In genomic region chr1:12602633-12603024, GRCh38 we compare ENCODE assay signal across 15 cellular contexts. TPM values are rescaled to one million over a fixed set of nuclear protein-coding genes. Genes with fewer than 3 reads are reported as not detected.
DNase-seq lines count a peak whose midpoint lies in the region; ATAC-seq, FAIRE-seq and TF ChIP-seq lines count a peak whose summit lies in the region.
"Had no signal": no experiment of that assay in that cellular context is flagged by ENCODE, and none has a peak within 500 bp of the region (broad histone marks: within the 10 kb centered on the region; RNA-seq: fewer than 3 reads in every experiment).

No MANE protein-coding gene starts in this region.

- in situ Hi-C loops in HepG2 (cut with HindIII; ENCODE audit: extremely low pct_ligation_motif_present, low pct_unique_long_range_greater_than_20kb): no loop called here

- no peak overlapping the region for H3K27ac ChIP-seq in HEK293 (ENCODE audit: extremely low read depth, low read depth, low read length)
- peak overlapping the region; percentile 11 for H3K27ac ChIP-seq in adipose tissue (ENCODE audit: low read depth, low read length)
- H3K27ac ChIP-seq in HepG2 (ENCODE audit: extremely low read length, insufficient read depth, low read length): no peak overlapping the region
- peak overlapping the region; percentile 40 to 97 (median 85) for H3K27ac ChIP-seq in thyroid gland

- no peak for TF ChIP-seq POLR2A in HepG2 (IDR thresholded peaks at IDR 0.05; ENCODE audit: insufficient read depth in 1 of 2, low read depth in 2 of 2, low read length in 2 of 2)
- TF ChIP-seq POLR2A in thyroid gland (IDR thresholded peaks at IDR 0.05): no peak

- intact Hi-C loops in HepG2 (cut with micrococcal nuclease; ENCODE audit: unreplicated experiment): no loop called here
- intact Hi-C loops in thyroid gland (cut with DNase I): no loop called here

- H2AFZ ChIP-seq in HepG2 (ENCODE audit: low read length): no peak overlapping the region

- no peaks in the 10 kb centered on the region for H3K9me3 ChIP-seq in HEK293 (ENCODE audit: control insufficient read depth, insufficient read depth, low read depth, low read length)
- H3K9me3 ChIP-seq in HepG2 (ENCODE audit: low read length): no peaks in the 10 kb centered on the region
- no peaks in the 10 kb centered on the region for H3K9me3 ChIP-seq in thyroid gland
- H3K9me3 ChIP-seq: pancreas had no signal

- WGBS in adipose tissue, 3 donors: 70 to 77% (median 73%) methylated on average over 6 of the region's 6 CpGs
- whole genome bisulfite sequencing in HepG2 (ENCODE audit: low lambda C conversion rate): 100% methylated on average over 2 of the region's 6 CpGs
- WGBS in thyroid gland, 2 donors: 95 to 98% methylated on average over 2 to 6 of the region's 6 CpGs

- no TSS peak for BruUV-seq in HepG2 (replicated peaks; lab: Mats Ljungman, UMichigan)

- H3K4me3 ChIP-seq in HEK293 (ENCODE audit: low read depth, low read length) (no peak overlapping the region), HepG2 (replicated peaks in 1 of 3; ENCODE audit: insufficient read depth in 1 of 3, low read depth in 2 of 3, low read length in 3 of 3) (no peak overlapping the region), thyroid gland (replicated peaks in 1 of 3) (no peak overlapping the region)
- H3K4me3 ChIP-seq: pancreas had no signal

- ATAC-seq in HepG2: no peak
- no peak for ATAC-seq in HG03378 (IDR thresholded peaks at IDR 0.05; ENCODE audit: unreplicated experiment)

- H3K79me2 ChIP-seq in HepG2 (ENCODE audit: insufficient read depth, low read length): peaks cover 86% of the 10 kb centered on the region

- TF ChIP-seq CTCF in HEK293 (tag by site-specific recombination; IDR thresholded peaks at IDR 0.05) (no peak), HepG2 (CRISPR knock-in tag; IDR thresholded peaks at IDR 0.05) (no peak), thyroid gland (IDR thresholded peaks at IDR 0.05) (no peak)

- H3K27me3 ChIP-seq in HepG2 (ENCODE audit: control insufficient read depth in 1 of 2, insufficient read depth in 2 of 2, low read length in 2 of 2) (no peaks in the 10 kb centered on the region), thyroid gland (no peaks in the 10 kb centered on the region)
- H3K27me3 ChIP-seq: pancreas had no signal

- POLR2A ChIA-PET in HEK293 (lab: Yijun Ruan, JAX): interaction anchor here (4.0 kb wide), 1 partner anchor 14 kb away, joined by 47 read pairs; the partner anchor contains the start of gene DHRS3
- POLR2A ChIA-PET in HepG2 (lab: Yijun Ruan, JAX): interaction anchor here (1.4 to 17.4 kb wide), 2 partner anchors 15 to 74 kb away, joined by 3 to 357 read pairs; partner anchors contain the start of gene DHRS3

- H3K9ac ChIP-seq in HepG2 (ENCODE audit: insufficient read depth, low read depth, low read length): no peak overlapping the region

- TF ChIP-seq EP300 in HepG2 (IDR thresholded peaks at IDR 0.05; ENCODE audit: low read depth in 2 of 2, low read length in 2 of 2) (no peak), HepG2 (CRISPR knock-in tag; IDR thresholded peaks at IDR 0.05; ENCODE audit: borderline replicate concordance) (no peak)

- H3K4me2 ChIP-seq in HepG2 (ENCODE audit: low read depth, low read length): 0 out of 2 replicates have a peak overlapping the region, but pooled peaks have one; percentile 6

- H4K20me1 ChIP-seq in HepG2 (ENCODE audit: insufficient read depth, low read length): peaks cover 92% of the 10 kb centered on the region

- H3K4me1 ChIP-seq in HEK293 (ENCODE audit: control insufficient read depth, insufficient read depth, low read length): no peaks in the 10 kb centered on the region
- H3K4me1 ChIP-seq in HepG2 (ENCODE audit: insufficient read depth, low read length): peaks cover 94% of the 10 kb centered on the region
- H3K4me1 ChIP-seq in thyroid gland: peaks cover 47 to 71% of the 10 kb centered on the region in 2 donors

- TF ChIP-seq RAD21 in HepG2 (CRISPR knock-in tag; IDR thresholded peaks at IDR 0.05): no peak

- no peak for FAIRE-seq in HepG2 (lab: Jason Lieb, UNC)
- FAIRE-seq: frontal cortex, pancreas had no signal

- CTCF ChIA-PET in HEK293 (lab: Yijun Ruan, JAX) (interaction anchor here (1.1 to 1.8 kb wide), 3 partner anchors 10 to 280 kb away, joined by 4 to 6 read pairs (median 4); no protein-coding TSS in a partner anchor), HepG2 (lab: Yijun Ruan, JAX; ENCODE audit: low intra/inter-chr PET ratio, low total read pairs) (interaction anchor here (4.2 kb wide), 1 partner anchor 17 kb away, joined by 56 read pairs; the partner anchor contains the start of gene DHRS3)

- no peak for DNase-seq in HepG2 (ENCODE audit: low spot score)
- DNase-seq in thyroid gland: no peak
- DNase-seq in AG08395 (ENCODE audit: low spot score): no peak
- no peak for DNase-seq in NCI-H345 (lab: John Stamatoyannopoulos, UW)
- DNase-seq: activated CD8-positive, alpha-beta memory T cell treated with anti-CD3 and anti-CD28 coated beads for 24 hours; activated effector memory CD4-positive, alpha-beta T cell treated with anti-CD3 and anti-CD28 coated beads, Interleukin-2, amount 50 U/mL, for 16 hours; CD4-positive, alpha-beta memory T cell; midbrain; NCI-H1048; NCI-H2171 treated with DMSO at 0.1 percent for 48 hours had no signal

- H3K36me3 ChIP-seq in HEK293 (ENCODE audit: control insufficient read depth in 2 of 2, insufficient read depth in 1 of 2, low read length in 2 of 2) (no peaks in the 10 kb centered on the region), HepG2 (replicated peaks in 1 of 2; ENCODE audit: control insufficient read depth in 1 of 2, insufficient read depth in 2 of 2, low read length in 2 of 2) (peaks cover 11 to 57% of the 10 kb centered on the region in 2 experiments), thyroid gland (peaks cover 0 to 10% of the 10 kb centered on the region in 2 donors)
- H3K36me3 ChIP-seq: pancreas had no signal

TF ChIP-seq in HEK293, 187 proteins besides CTCF, POLR2A, EP300 and RAD21 (continues in another document):
- TF ChIP-seq ZNF549 (tag by site-specific recombination; IDR thresholded peaks at IDR 0.05) (no peak), ZNF768 (tag by site-specific recombination; IDR thresholded peaks at IDR 0.05) (peak; percentile 71; the same call in 1 of the 2 replicates)

TF ChIP-seq in HepG2, 621 proteins besides CTCF, POLR2A, EP300 and RAD21 (continues in another document):
- TF ChIP-seq ZKSCAN8 (CRISPR knock-in tag; IDR thresholded peaks at IDR 0.05; ENCODE audit: borderline replicate concordance) (no peak), ZC3H13 (CRISPR knock-in tag; IDR thresholded peaks at IDR 0.05) (no peak), ZMYM3 (CRISPR knock-in tag; IDR thresholded peaks at IDR 0.05) (0 out of 2 replicates have a peak, but pooled peaks have one; percentile 11)

RNA-seq across cellular contexts. Expression of gene DHRS3, which starts 15.4 kb away (rescaled TPM):
- polyA plus RNA-seq in adipose tissue: 100 to 1,000 TPM in 1 of 3 donors, 10 to 100 TPM in 2; 92.1 to 173 (median 96.7) TPM
- total RNA-seq in HepG2 (2016; rRNA removed; fragmentation: Illumina TruSeq; extraction: Trizol): 30.5 and 48.5 TPM in 2 replicates
- total RNA-seq in HepG2 (2016; cell fraction: cytosol; rRNA removed; fragmentation: Illumina TruSeq; extraction: Trizol; ENCODE audit: low read depth): 25.5 and 27.3 TPM in 2 replicates
- total RNA-seq in HepG2 (2016; cell fraction: insoluble cytoplasmic fraction; rRNA removed; fragmentation: Illumina TruSeq; extraction: Trizol): 26.6 and 52.7 TPM in 2 replicates
- total RNA-seq in HepG2 (2016; cell fraction: membrane; rRNA removed; fragmentation: Illumina TruSeq; extraction: Trizol): 29.7 and 30.7 TPM in 2 replicates
- total RNA-seq in HepG2 (2016; cell fraction: nucleus; rRNA removed; fragmentation: Illumina TruSeq; extraction: Trizol): 41.7 and 48.7 TPM in 2 replicates
- 90.5 and 107 TPM in 2 replicates for polyA plus RNA-seq in HepG2 (2011; rRNA removed)
- polyA plus RNA-seq in HepG2 (2011; cell fraction: cytosol; rRNA removed): 85.8 and 93.3 TPM in 2 replicates
- 96.4 and 100 TPM in 2 replicates for polyA plus RNA-seq in HepG2 (2011; cell fraction: nucleus; rRNA removed)
- polyA plus RNA-seq in HepG2 (2012): 60.3 and 66.6 TPM in 2 replicates
- polyA plus RNA-seq in HepG2 (2016; cell fraction: cytosol; fragmentation: Illumina TruSeq; extraction: Trizol; ENCODE audit: low read depth): 7.8 TPM in 2 replicates
- 18.9 and 21.8 TPM in 2 replicates for polyA plus RNA-seq in HepG2 (2016; cell fraction: insoluble cytoplasmic fraction; fragmentation: Illumina TruSeq; extraction: Trizol; ENCODE audit: low read depth)
- polyA plus RNA-seq in HepG2 (2016; cell fraction: membrane; fragmentation: Illumina TruSeq; extraction: Trizol; ENCODE audit: low read depth): 13.0 and 14.3 TPM in 2 replicates
- 64.9 and 66.2 TPM in 2 replicates for polyA plus RNA-seq in HepG2 (2016; cell fraction: nucleus; fragmentation: Illumina TruSeq; extraction: Trizol; ENCODE audit: insufficient read depth, low read depth)
- 17.4 and 446 TPM in 2 replicates for polyA minus RNA-seq in HepG2 (2011; rRNA and poly(A)+ RNA removed; ENCODE audit: low replicate concordance)
- 107 and 116 TPM in 2 replicates for polyA minus RNA-seq in HepG2 (2011; cell fraction: cytosol; rRNA and poly(A)+ RNA removed)
- 65.1 and 73.6 TPM in 2 replicates for polyA minus RNA-seq in HepG2 (2011; cell fraction: nucleus; rRNA and poly(A)+ RNA removed)
- 100 to 1,000 TPM; 181 to 304 (median 268) TPM for total RNA-seq in thyroid gland

RNA-seq across cellular contexts. Expression of gene AADACL4, which starts 41.3 kb away (rescaled TPM):
- polyA plus RNA-seq in adipose tissue: 1 to 10 TPM in 1 of 3 donors, not detected in 2; 1.2 TPM
- total RNA-seq in HepG2 (2016; rRNA removed; fragmentation: Illumina TruSeq; extraction: Trizol): not detected in 2 replicates
- not detected in 2 replicates for total RNA-seq in HepG2 (2016; cell fraction: cytosol; rRNA removed; fragmentation: Illumina TruSeq; extraction: Trizol; ENCODE audit: low read depth)
- not detected in 2 replicates for total RNA-seq in HepG2 (2016; cell fraction: insoluble cytoplasmic fraction; rRNA removed; fragmentation: Illumina TruSeq; extraction: Trizol)
- not detected in 2 replicates for total RNA-seq in HepG2 (2016; cell fraction: membrane; rRNA removed; fragmentation: Illumina TruSeq; extraction: Trizol)
- not detected in 2 replicates for total RNA-seq in HepG2 (2016; cell fraction: nucleus; rRNA removed; fragmentation: Illumina TruSeq; extraction: Trizol)
- polyA plus RNA-seq in HepG2 (2011; rRNA removed): not detected in 2 replicates
- polyA plus RNA-seq in HepG2 (2011; cell fraction: cytosol; rRNA removed): not detected in 2 replicates
- polyA plus RNA-seq in HepG2 (2011; cell fraction: nucleus; rRNA removed): not detected in 2 replicates
- polyA plus RNA-seq in HepG2 (2012): not detected in 2 replicates
- polyA plus RNA-seq in HepG2 (2016; cell fraction: cytosol; fragmentation: Illumina TruSeq; extraction: Trizol; ENCODE audit: low read depth): not detected in 2 replicates
- not detected in 2 replicates for polyA plus RNA-seq in HepG2 (2016; cell fraction: insoluble cytoplasmic fraction; fragmentation: Illumina TruSeq; extraction: Trizol; ENCODE audit: low read depth)
- polyA plus RNA-seq in HepG2 (2016; cell fraction: membrane; fragmentation: Illumina TruSeq; extraction: Trizol; ENCODE audit: low read depth): not detected in 2 replicates
- polyA plus RNA-seq in HepG2 (2016; cell fraction: nucleus; fragmentation: Illumina TruSeq; extraction: Trizol; ENCODE audit: insufficient read depth, low read depth): not detected in 2 replicates
- polyA minus RNA-seq in HepG2 (2011; rRNA and poly(A)+ RNA removed; ENCODE audit: low replicate concordance): not detected in 2 replicates
- not detected in 2 replicates for polyA minus RNA-seq in HepG2 (2011; cell fraction: cytosol; rRNA and poly(A)+ RNA removed)
- polyA minus RNA-seq in HepG2 (2011; cell fraction: nucleus; rRNA and poly(A)+ RNA removed): not detected in 2 replicates
- not detected for total RNA-seq in thyroid gland
- total RNA-seq: CD4-positive, alpha-beta memory T cell; frontal cortex; pancreas had no signal
- polyA plus RNA-seq: CD4-positive, alpha-beta memory T cell; pancreas had no signal

Comparison
In these comparisons a context has a peak if more than half of its experiments do, and no peak if none do; other contexts are left out.
1. H3K27ac ChIP-seq: peak in adipose tissue (single experiment) and thyroid gland (3 of 3); none in HEK293 (single experiment) and HepG2 (single experiment).
2. Of the 63 proteins assayed by ChIP-seq in both HepG2 and HEK293: peak only in HepG2: none; only in HEK293: none; in both: ZNF768; in neither: 62.